In the genomic region with DNA sequence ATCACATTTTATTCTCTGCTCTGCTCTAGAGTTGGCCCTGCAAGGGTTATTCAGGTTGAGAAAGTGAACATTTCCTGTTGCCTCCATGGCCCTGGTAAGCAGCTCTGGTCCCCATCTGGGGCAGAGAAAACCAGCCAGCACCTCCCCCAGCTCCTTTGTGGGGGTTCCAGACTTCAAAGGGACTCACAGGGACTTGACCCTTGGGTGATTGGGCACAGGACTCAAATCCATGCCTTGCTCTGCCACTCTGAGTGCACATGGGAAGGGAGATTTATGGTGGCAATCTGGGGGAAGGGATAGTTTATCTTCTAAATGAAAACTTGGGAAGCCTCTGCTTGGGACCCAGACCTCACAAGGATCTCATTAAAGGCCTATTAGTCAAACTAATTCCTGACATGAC, we compare ENCODE assay signal across 26 cellular contexts.
DNase-seq lines count a peak whose midpoint lies in the region; ATAC-seq, FAIRE-seq and TF ChIP-seq lines count a peak whose summit lies in the region.
"Had no signal": no experiment of that assay in that cellular context is flagged by ENCODE, and none has a peak within 500 bp of the region (broad histone marks: within the 10 kb centered on the region; RNA-seq: fewer than 3 reads in every experiment).

No MANE protein-coding gene starts in this region.

- DNase-seq in AG04450 (ENCODE audit: low read depth, low spot score), result no peak
- no peak for DNase-seq in astrocyte (ENCODE audit: low read depth)
- DNase-seq in keratinocyte (ENCODE audit: low read depth, low spot score), result no peak
- DNase-seq in sciatic nerve (ENCODE audit: low spot score), result peak; percentile 10
- DNase-seq in NCI-H1092 treated with DMSO at 0.1 percent for 48 hours (lab: John Stamatoyannopoulos, UW), result no peak
- DNase-seq in HAP-1 (ENCODE audit: low spot score in 2 of 2), result no peak
- DNase-seq in posterior vena cava (ENCODE audit: low spot score), result no peak
- DNase-seq: activated CD4-positive, alpha-beta memory T cell treated with anti-CD3 and anti-CD28 coated beads for 36 hours; activated CD8-positive, alpha-beta memory T cell treated with anti-CD3 and anti-CD28 coated beads, Interleukin-2, amount 50 U/mL, for 4 hours; anterior cingulate cortex; CD8-positive, alpha-beta memory T cell; H7; kidney; posterior cingulate gyrus; stimulated activated naive CD4-positive, alpha-beta T cell treated with Interleukin-2 at 50 U/mL for 16 hours had no signal

- POLR2A ChIA-PET in AG04450 (lab: Yijun Ruan, JAX), result no interaction called here

- peaks cover 2% of the 10 kb centered on the region for H3K9me1 ChIP-seq in keratinocyte (ENCODE audit: control insufficient read depth, extremely low read depth, insufficient read depth, low read length)

- H2AFZ ChIP-seq in astrocyte (ENCODE audit: low read depth, low read length) (no peak overlapping the region), keratinocyte (ENCODE audit: control insufficient read depth, low read length) (no peak overlapping the region)

- peak overlapping the region; percentile 12 for H3K4me2 ChIP-seq in astrocyte (ENCODE audit: low read length)
- peak overlapping the region; percentile 11 for H3K4me2 ChIP-seq in keratinocyte (ENCODE audit: control insufficient read depth, extremely low read depth, insufficient read depth, low read depth, low read length)

- no peaks in the 10 kb centered on the region for H3K9me3 ChIP-seq in AG04450 (ENCODE audit: control insufficient read depth, insufficient read depth, low read length)
- H3K9me3 ChIP-seq in astrocyte (ENCODE audit: insufficient read depth, low read depth, low read length), result no peaks in the 10 kb centered on the region
- H3K9me3 ChIP-seq in keratinocyte (ENCODE audit: control insufficient read depth, low read depth, low read length), result no peaks in the 10 kb centered on the region
- H3K9me3 ChIP-seq in HAP-1, result no peaks in the 10 kb centered on the region
- H3K9me3 ChIP-seq: testis had no signal

- intact Hi-C loops in sciatic nerve (cut with DNase I) (no loop called here), posterior vena cava (cut with DNase I) (no loop called here)

- no peak overlapping the region for H3K4me3 ChIP-seq in AG04450 (ENCODE audit: low read depth, low read length)
- no peak overlapping the region for H3K4me3 ChIP-seq in astrocyte (ENCODE audit: insufficient read depth, low read depth, low read length)
- H3K4me3 ChIP-seq in keratinocyte (ENCODE audit: control insufficient read depth in 2 of 3, extremely low read depth in 1 of 3, insufficient read depth in 2 of 3, low read depth in 1 of 3, low read length in 3 of 3), result no peak overlapping the region
- no peak overlapping the region for H3K4me3 ChIP-seq in HAP-1
- H3K4me3 ChIP-seq: lung, SK-N-MC, testis had no signal

- TF ChIP-seq CTCF in AG04450 (IDR thresholded peaks at IDR 0.05; ENCODE audit: low read depth, low read length), result no peak
- TF ChIP-seq CTCF in astrocyte (IDR thresholded peaks at IDR 0.05; ENCODE audit: insufficient read depth, low read depth, low read length), result no peak
- TF ChIP-seq CTCF in keratinocyte (optimal IDR thresholded peaks at IDR 0.05 in 1 of 3, IDR thresholded peaks at IDR 0.05 in 1 of 3, conservative IDR thresholded peaks at IDR 0.05 in 1 of 3; ENCODE audit: extremely low read depth in 1 of 3, insufficient read depth in 2 of 3, low read length in 3 of 3), result no peak

- no peaks in the 10 kb centered on the region for H3K79me2 ChIP-seq in astrocyte (ENCODE audit: insufficient read depth, low read length)
- no peaks in the 10 kb centered on the region for H3K79me2 ChIP-seq in keratinocyte (ENCODE audit: control insufficient read depth, insufficient read depth, low read length)

- H3K27me3 Mint-ChIP-seq in astrocyte (ENCODE audit: low read depth, unreplicated experiment), result peaks cover 29% of the 10 kb centered on the region

- FAIRE-seq in astrocyte (lab: Jason Lieb, UNC) (no peak), keratinocyte (lab: Jason Lieb, UNC) (no peak)
- FAIRE-seq: A204.1, kidney, TTC549 had no signal

- peaks cover 10% of the 10 kb centered on the region for H3K4me1 Mint-ChIP-seq in astrocyte (ENCODE audit: low read depth, unreplicated experiment)
- H3K4me1 Mint-ChIP-seq: B cell; CD8-positive, alpha-beta memory T cell; IgD-negative memory B cell had no signal

- no peak overlapping the region for H3K4me3 Mint-ChIP-seq in astrocyte (ENCODE audit: unreplicated experiment)
- H3K4me3 Mint-ChIP-seq: activated CD4-positive, alpha-beta memory T cell treated with anti-CD3 and anti-CD28 coated beads for 36 hours; B cell; CD8-positive, alpha-beta memory T cell; IgD-negative memory B cell had no signal

- in situ Hi-C loops in HAP-1 (cut with MboI; ENCODE audit: low sequenced_read_pairs), result no loop called here

- H4K20me1 ChIP-seq in astrocyte (ENCODE audit: insufficient read depth, low read length), result no peaks in the 10 kb centered on the region
- H4K20me1 ChIP-seq in keratinocyte (ENCODE audit: control insufficient read depth, extremely low read depth, insufficient read depth, low read length), result no peaks in the 10 kb centered on the region

- CTCF ChIA-PET in AG04450 (lab: Charles Lee), result interaction anchor here (1.2 kb wide), 1 partner anchor 59 kb away, joined by 3 read pairs; no protein-coding TSS in a partner anchor

- H3K27me3 ChIP-seq in AG04450 (ENCODE audit: control insufficient read depth, insufficient read depth, low read length), result peaks cover 8% of the 10 kb centered on the region
- H3K27me3 ChIP-seq in astrocyte (ENCODE audit: insufficient read depth, low read length), result peaks cover 9% of the 10 kb centered on the region
- peaks cover 4% of the 10 kb centered on the region for H3K27me3 ChIP-seq in keratinocyte (ENCODE audit: control insufficient read depth, extremely low read depth, insufficient read depth, low read length)
- H3K27me3 ChIP-seq in HAP-1 (ENCODE audit: low read depth), result peaks cover 2% of the 10 kb centered on the region; the same call in 1 of the 2 replicates
- H3K27me3 ChIP-seq: testis had no signal

- dilution Hi-C loops in keratinocyte (cut with MboI; ENCODE audit: extremely low pct_ligation_motif_present, low sequenced_read_pairs), result no loop called here

- H3K4me1 ChIP-seq in astrocyte (ENCODE audit: insufficient read depth, low read length) (peaks cover 13% of the 10 kb centered on the region), keratinocyte (ENCODE audit: control insufficient read depth, extremely low read depth, insufficient read depth, low read length) (peaks cover 33% of the 10 kb centered on the region), HAP-1 (no peaks in the 10 kb centered on the region)
- H3K4me1 ChIP-seq: testis had no signal

- H3K27ac ChIP-seq in AG04450 (ENCODE audit: low read depth, low read length) (peak overlapping the region; percentile 47), astrocyte (ENCODE audit: low read depth, low read length) (peak overlapping the region; percentile 45), keratinocyte (ENCODE audit: control insufficient read depth, insufficient read depth, low read length) (peak overlapping the region; percentile 2)
- H3K27ac ChIP-seq: RWPE1, SK-N-MC, testis had no signal

- H3K9me3 Mint-ChIP-seq in astrocyte (ENCODE audit: unreplicated experiment), result peaks cover 1% of the 10 kb centered on the region
- H3K9me3 Mint-ChIP-seq: activated CD4-positive, alpha-beta memory T cell treated with anti-CD3 and anti-CD28 coated beads for 36 hours; activated naive CD4-positive, alpha-beta T cell treated with anti-CD3 and anti-CD28 coated beads, Interleukin-2, amount 50 U/mL, for 72 hours; CD8-positive, alpha-beta memory T cell; IgD-negative memory B cell had no signal

- H3K36me3 Mint-ChIP-seq in astrocyte (ENCODE audit: low read depth, unreplicated experiment), result no peaks in the 10 kb centered on the region
- H3K36me3 Mint-ChIP-seq: activated CD4-positive, alpha-beta memory T cell treated with anti-CD3 and anti-CD28 coated beads for 36 hours; activated naive CD4-positive, alpha-beta T cell treated with anti-CD3 and anti-CD28 coated beads, Interleukin-2, amount 50 U/mL, for 72 hours; CD8-positive, alpha-beta memory T cell; IgD-negative memory B cell had no signal

- H3K36me3 ChIP-seq in astrocyte (ENCODE audit: insufficient read depth, low read length) (no peaks in the 10 kb centered on the region), keratinocyte (ENCODE audit: control insufficient read depth in 2 of 2, extremely low read depth in 1 of 2, insufficient read depth in 2 of 2, low read length in 2 of 2) (no peaks in the 10 kb centered on the region), HAP-1 (replicated peaks) (no peaks in the 10 kb centered on the region)

- H3K9ac ChIP-seq in astrocyte (ENCODE audit: low read length), result no peak overlapping the region
- H3K9ac ChIP-seq in keratinocyte (ENCODE audit: control insufficient read depth, extremely low read depth, insufficient read depth, low read length), result no peak overlapping the region

- H3K27ac Mint-ChIP-seq in astrocyte (ENCODE audit: unreplicated experiment), result no peak overlapping the region
- H3K27ac Mint-ChIP-seq: activated CD4-positive, alpha-beta memory T cell treated with anti-CD3 and anti-CD28 coated beads for 36 hours; activated naive CD4-positive, alpha-beta T cell treated with anti-CD3 and anti-CD28 coated beads, Interleukin-2, amount 50 U/mL, for 72 hours; B cell; CD8-positive, alpha-beta memory T cell; IgD-negative memory B cell had no signal

- ATAC-seq in sciatic nerve, result no peak
- no peak for ATAC-seq in GM19452 (IDR thresholded peaks at IDR 0.05; ENCODE audit: unreplicated experiment)
- ATAC-seq: activated CD4-positive, CD25-positive, alpha-beta regulatory T cell treated with anti-CD3 and anti-CD28 coated beads, Interleukin-2, amount 50 U/mL, for 24 hours; activated naive CD4-positive, alpha-beta T cell treated with anti-CD3 and anti-CD28 coated beads, Interleukin-2, amount 50 U/mL, for 72 hours had no signal
